In genomic region chr10:49700997-49701396, GRCh38 we compare ENCODE assay signal across 1 cellular context.
TF ChIP-seq lines count a peak whose summit lies in the region.

No MANE protein-coding gene starts in this region.

TF ChIP-seq in WTC11, 78 proteins besides CTCF, POLR2A, EP300 and RAD21 (continued from another document):
- TF ChIP-seq CREB1 (CRISPR knock-in tag; IDR thresholded peaks at IDR 0.05) (no peak), FOXP4 (CRISPR knock-in tag; IDR thresholded peaks at IDR 0.05) (no peak), KAT7 (CRISPR knock-in tag; IDR thresholded peaks at IDR 0.05; ENCODE audit: borderline replicate concordance) (no peak), HMGXB4 (CRISPR knock-in tag; IDR thresholded peaks at IDR 0.05) (no peak), NFE2L1 (CRISPR knock-in tag; IDR thresholded peaks at IDR 0.05) (no peak), NR2C2 (CRISPR knock-in tag; IDR thresholded peaks at IDR 0.05) (no peak)
